Comparison of ENCODE assay signal across 16 cellular contexts in the genomic region with DNA sequence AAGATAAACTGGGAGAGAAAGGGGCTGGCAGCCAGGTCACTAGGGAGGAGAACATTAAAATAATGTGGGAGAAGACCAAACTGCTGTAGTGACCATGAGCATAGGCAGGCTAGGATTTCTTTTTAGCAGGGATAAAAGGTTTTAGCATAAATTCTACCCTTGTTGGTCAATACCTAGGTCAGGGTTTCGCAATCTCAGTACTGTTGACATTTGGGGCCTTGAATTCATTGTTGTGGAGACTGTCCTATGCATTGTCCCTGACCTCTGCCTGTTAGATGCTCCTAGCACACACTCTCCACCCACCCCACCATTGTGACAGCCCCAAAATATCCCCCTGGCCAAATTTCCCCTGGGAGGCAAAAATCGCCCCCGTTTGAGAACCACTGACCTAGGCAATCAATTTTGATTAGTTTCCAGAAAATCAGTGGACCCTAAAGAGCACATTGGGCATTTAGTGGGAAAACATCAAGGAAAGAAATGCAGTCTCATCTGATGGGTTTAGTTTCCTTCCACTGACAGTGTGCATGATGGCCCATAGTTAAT.
DNase-seq lines count a peak whose midpoint lies in the region; ATAC-seq, FAIRE-seq and TF ChIP-seq lines count a peak whose summit lies in the region.
"Had no signal": no experiment of that assay in that cellular context is flagged by ENCODE, and none has a peak within 500 bp of the region (broad histone marks: within the 10 kb centered on the region; RNA-seq: fewer than 3 reads in every experiment).

No MANE protein-coding gene starts in this region.

- H3K18ac ChIP-seq in IMR-90 (ENCODE audit: low read depth, low read length) (no peak overlapping the region), H1 (ENCODE audit: extremely low read depth, low read length) (no peak overlapping the region), neuronal stem cell (ENCODE audit: low read length) (no peak overlapping the region)

- DNase-seq in GM23248: peak; percentile 12
- DNase-seq in IMR-90: no peak
- no peak for DNase-seq in H1 (ENCODE audit: low read depth in 1 of 2, low spot score in 2 of 2)
- DNase-seq in neuronal stem cell (ENCODE audit: low spot score): no peak
- no peak for DNase-seq in activated naive CD4-positive, alpha-beta T cell treated with Interleukin-2 at 50 U/mL for 16 hours
- DNase-seq in NCI-H69 (lab: John Stamatoyannopoulos, UW): no peak
- no peak for DNase-seq in COLO829 (ENCODE audit: low spot score)
- DNase-seq: BE2C; CD4-positive, alpha-beta memory T cell; GF-D8; NCI-H1436 treated with DMSO at 0.1 percent for 48 hours; NCI-H524; OCI-M1; RPMI8226; SJCRH30 had no signal

- intact Hi-C loops in IMR-90 (cut with micrococcal nuclease): no loop called here

- no peak for TF ChIP-seq RAD21 in IMR-90 (IDR thresholded peaks at IDR 0.05; ENCODE audit: low read length)
- no peak for TF ChIP-seq RAD21 in H1 (IDR thresholded peaks at IDR 0.05 in 1 of 2, conservative IDR thresholded peaks at IDR 0.05 in 1 of 2; ENCODE audit: low read depth in 2 of 2, low read length in 2 of 2)

- no peaks in the 10 kb centered on the region for H3K36me3 ChIP-seq in GM23248 (ENCODE audit: low read depth)
- no peaks in the 10 kb centered on the region for H3K36me3 ChIP-seq in IMR-90 (ENCODE audit: control insufficient read depth, insufficient read depth, low read length)
- no peaks in the 10 kb centered on the region for H3K36me3 ChIP-seq in H1 (ENCODE audit: control insufficient read depth in 2 of 4, insufficient read depth in 4 of 4, low read length in 3 of 4)
- no peaks in the 10 kb centered on the region for H3K36me3 ChIP-seq in neuronal stem cell (replicated peaks in 1 of 2; ENCODE audit: control insufficient read depth in 2 of 2, insufficient read depth in 2 of 2, low read length in 2 of 2)
- H3K36me3 ChIP-seq: BE2C, SJCRH30 had no signal

- H3K56ac ChIP-seq in IMR-90 (ENCODE audit: extremely low read depth, insufficient read depth, low read length) (no peak overlapping the region), H1 (replicated peaks; ENCODE audit: insufficient read length, low read depth, low read length) (no peak overlapping the region)

- in situ Hi-C loops in GM23248 (cut with MboI): no loop called here
- in situ Hi-C loops in IMR-90 (cut with MboI; ENCODE audit: low sequenced_read_pairs): no loop called here

- H2BK120ac ChIP-seq in IMR-90 (ENCODE audit: low read depth, low read length) (no peak overlapping the region), H1 (replicated peaks; ENCODE audit: low read depth, low read length) (peak overlapping the region; percentile 63), neuronal stem cell (ENCODE audit: low read depth, low read length) (no peak overlapping the region)

- H4K5ac ChIP-seq in IMR-90 (ENCODE audit: low read depth, low read length): no peak overlapping the region
- no peak overlapping the region for H4K5ac ChIP-seq in H1 (ENCODE audit: insufficient read length, low read depth, low read length)

- H3K79me2 ChIP-seq in GM23248 (ENCODE audit: insufficient read depth) (no peaks in the 10 kb centered on the region), H1 (ENCODE audit: control insufficient read depth in 1 of 2, insufficient read depth in 2 of 2, low read length in 2 of 2) (no peaks in the 10 kb centered on the region)

- H3K27ac ChIP-seq in GM23248: no peak overlapping the region
- no peak overlapping the region for H3K27ac ChIP-seq in IMR-90 (ENCODE audit: insufficient read depth, low read length)
- no peak overlapping the region for H3K27ac ChIP-seq in H1 (ENCODE audit: low read depth, low read length)
- H3K27ac ChIP-seq in neuronal stem cell (replicated peaks; ENCODE audit: low read length): peak overlapping the region; percentile 24
- H3K27ac ChIP-seq: SJCRH30 had no signal

- TF ChIP-seq POLR2A in IMR-90 (IDR thresholded peaks at IDR 0.05; ENCODE audit: low read depth, low read length) (no peak), H1 (IDR thresholded peaks at IDR 0.05; ENCODE audit: control extremely low read depth in 1 of 2, low read depth in 2 of 2, low read length in 2 of 2) (no peak)

- H3K4me1 ChIP-seq in GM23248 (ENCODE audit: insufficient read depth) (peaks cover 19% of the 10 kb centered on the region), IMR-90 (ENCODE audit: control insufficient read depth, insufficient read depth, low read length) (no peaks in the 10 kb centered on the region), H1 (replicated peaks in 1 of 4; ENCODE audit: control insufficient read depth in 3 of 4, insufficient read depth in 4 of 4, low read length in 3 of 4) (peaks cover 4 to 20% (median 11%) of the 10 kb centered on the region in 4 experiments; a peak in 6 of 7 replicates), neuronal stem cell (ENCODE audit: control insufficient read depth in 2 of 2, insufficient read depth in 1 of 2, low read depth in 1 of 2, low read length in 2 of 2) (peaks cover 18 to 43% of the 10 kb centered on the region in 2 donors)
- H3K4me1 ChIP-seq: BE2C had no signal

- no peak overlapping the region for H2BK15ac ChIP-seq in IMR-90 (ENCODE audit: low read depth, low read length)
- H2BK15ac ChIP-seq in H1 (ENCODE audit: low read length): no peak overlapping the region
- H2BK15ac ChIP-seq in neuronal stem cell (ENCODE audit: low read length): no peak overlapping the region

- H2BK12ac ChIP-seq in H1 (ENCODE audit: low read depth, low read length) (no peak overlapping the region), neuronal stem cell (ENCODE audit: low read length) (no peak overlapping the region)

- H4K91ac ChIP-seq in IMR-90 (ENCODE audit: insufficient read depth, low read depth, low read length): no peak overlapping the region
- peak overlapping the region; percentile 86 for H4K91ac ChIP-seq in H1 (replicated peaks; ENCODE audit: insufficient read length, low read length)
- H4K91ac ChIP-seq in neuronal stem cell (ENCODE audit: low read depth, low read length, poor library complexity): no peak overlapping the region

- TF ChIP-seq CTCF in IMR-90 (conservative IDR thresholded peaks at IDR 0.05; ENCODE audit: low read depth, low read length) (no peak), H1 (IDR thresholded peaks at IDR 0.05; ENCODE audit: control extremely low read depth in 1 of 3, insufficient read depth in 1 of 3, low read depth in 1 of 3, low read length in 3 of 3) (no peak)

- no peaks in the 10 kb centered on the region for H3K9me1 ChIP-seq in IMR-90 (ENCODE audit: insufficient read depth, low read length)

- H3K4me3 ChIP-seq in GM23248 (no peak overlapping the region), IMR-90 (ENCODE audit: insufficient read depth, low read depth, low read length) (no peak overlapping the region), H1 (ENCODE audit: extremely low read depth in 1 of 4, insufficient read depth in 2 of 4, low read depth in 3 of 4, low read length in 4 of 4) (no peak overlapping the region), neuronal stem cell (ENCODE audit: low read length in 2 of 2) (no peak overlapping the region)
- H3K4me3 ChIP-seq: SJCRH30 had no signal

- H3K23ac ChIP-seq in IMR-90 (ENCODE audit: low read depth, low read length): no peak overlapping the region
- no peak overlapping the region for H3K23ac ChIP-seq in H1 (ENCODE audit: insufficient read length)
- no peak overlapping the region for H3K23ac ChIP-seq in neuronal stem cell (ENCODE audit: low read depth, low read length, poor library complexity)

- no peak overlapping the region for H2AK5ac ChIP-seq in IMR-90 (ENCODE audit: low read depth, low read length)
- H2AK5ac ChIP-seq in H1 (ENCODE audit: low read depth, low read length): no peak overlapping the region
- no peak overlapping the region for H2AK5ac ChIP-seq in neuronal stem cell (ENCODE audit: low read depth, low read length)

- H3K79me1 ChIP-seq in IMR-90 (ENCODE audit: low read depth in 1 of 2, low read length in 2 of 2) (no peaks in the 10 kb centered on the region), H1 (ENCODE audit: low read depth, low read length) (no peaks in the 10 kb centered on the region), neuronal stem cell (ENCODE audit: low read depth, low read length) (no peaks in the 10 kb centered on the region)

- POLR2A ChIA-PET in IMR-90 (lab: Charles Lee; ENCODE audit: unreplicated experiment): no interaction called here
- POLR2A ChIA-PET in H1 (lab: Charles Lee; ENCODE audit: partially characterized antibody): interaction anchor here (1.6 kb wide), 1 partner anchor 10 kb away, joined by 4 read pairs; no protein-coding TSS in a partner anchor

- no peak overlapping the region for H3K4ac ChIP-seq in IMR-90 (ENCODE audit: low read depth, low read length)
- H3K4ac ChIP-seq in H1 (replicated peaks; ENCODE audit: insufficient read length, low read depth, low read length): no peak overlapping the region
- H3K4ac ChIP-seq in neuronal stem cell (ENCODE audit: low read length): no peak overlapping the region

- TF ChIP-seq EP300 in H1 (IDR thresholded peaks at IDR 0.05; ENCODE audit: borderline replicate concordance in 1 of 2, low read depth in 2 of 2, low read length in 2 of 2): no peak

- dilution Hi-C loops in IMR-90 (cut with HindIII; ENCODE audit: low sequenced_read_pairs, unreplicated experiment): no loop called here

- H3K9ac ChIP-seq in GM23248 (no peak overlapping the region), IMR-90 (ENCODE audit: low read depth, low read length) (no peak overlapping the region), H1 (replicated peaks in 1 of 4; ENCODE audit: extremely low read depth in 1 of 4, low read depth in 3 of 4, low read length in 3 of 4) (no peak overlapping the region), neuronal stem cell (ENCODE audit: low read depth, low read length, poor library complexity) (no peak overlapping the region)

- 89% methylated on average over 3 of the region's 3 CpGs for WGBS in GM23248 (ENCODE audit: low coverage in 1 of 2, low lambda C conversion rate in 2 of 2, missing lambda C conversion rate in 2 of 2), 2 experiments
- WGBS in IMR-90 (ENCODE audit: extremely low coverage in 2 of 2, insufficient read length in 1 of 2), 2 experiments: 60% methylated on average over 1 of the region's 3 CpGs; no CpG with 5 or more reads in 1 of the 2 experiments
- 91% methylated on average over 3 of the region's 3 CpGs; no CpG with 5 or more reads in 1 of the 2 experiments for WGBS in H1 (ENCODE audit: extremely low coverage in 1 of 2, insufficient coverage in 1 of 2, insufficient read length in 1 of 2, insufficient replicate concordance in 2 of 2, low coverage in 1 of 2, low lambda C conversion rate in 2 of 2, missing lambda C conversion rate in 1 of 2), 2 experiments
- no CpG with 5 or more reads among the region's 3 CpGs for WGBS in neuronal stem cell (ENCODE audit: extremely low coverage in 2 of 2, insufficient read length in 2 of 2, insufficient replicate concordance in 1 of 2), 2 donors

- no peak overlapping the region for H3K14ac ChIP-seq in IMR-90 (replicated peaks; ENCODE audit: low read depth, low read length)
- no peak overlapping the region for H3K14ac ChIP-seq in H1 (ENCODE audit: insufficient read length)
- no peak overlapping the region for H3K14ac ChIP-seq in neuronal stem cell (ENCODE audit: low read length)

- H2AFZ ChIP-seq in GM23248: no peak overlapping the region
- no peak overlapping the region for H2AFZ ChIP-seq in IMR-90 (replicated peaks; ENCODE audit: low read length, poor library complexity)
- peak overlapping the region; percentile 55; the same call in 1 of the 2 replicates for H2AFZ ChIP-seq in H1 (ENCODE audit: low read length)
- no peak overlapping the region for H2AFZ ChIP-seq in neuronal stem cell (ENCODE audit: low read length)

- H3K23me2 ChIP-seq in H1 (ENCODE audit: low read depth, low read length): no peaks in the 10 kb centered on the region

- H3F3A ChIP-seq in GM23248 (ENCODE audit: insufficient read depth): peaks cover 14% of the 10 kb centered on the region

- H2BK20ac ChIP-seq in IMR-90 (ENCODE audit: low read depth, low read length): no peak overlapping the region
- H2BK20ac ChIP-seq in H1 (ENCODE audit: low read length): peak overlapping the region; percentile 0; the same call in 1 of the 2 replicates

- H4K8ac ChIP-seq in IMR-90 (ENCODE audit: low read depth in 2 of 2, low read length in 2 of 2) (no peak overlapping the region), H1 (ENCODE audit: extremely low read depth, insufficient read depth, low read length) (no peak overlapping the region), neuronal stem cell (ENCODE audit: low read depth, low read length) (no peak overlapping the region)

- ATAC-seq in IMR-90 (ENCODE audit: low read depth) (no peak), GM21737 (IDR thresholded peaks at IDR 0.05; ENCODE audit: unreplicated experiment) (no peak)

- CTCF ChIA-PET in IMR-90 (lab: Yijun Ruan, JAX): no interaction called here
- CTCF ChIA-PET in H1 (lab: Charles Lee; ENCODE audit: partially characterized antibody): interaction anchor here (0.7 kb wide), 1 partner anchor 83 kb away, joined by 4 read pairs; no protein-coding TSS in a partner anchor

- H4K20me1 ChIP-seq in GM23248 (ENCODE audit: insufficient read depth) (no peaks in the 10 kb centered on the region), IMR-90 (ENCODE audit: insufficient read depth, low read length) (no peaks in the 10 kb centered on the region), H1 (replicated peaks in 1 of 2; ENCODE audit: control insufficient read depth in 1 of 2, insufficient read depth in 2 of 2, low read length in 2 of 2) (no peaks in the 10 kb centered on the region)

- no TSS peak for BruUV-seq in IMR-90 (replicated peaks; lab: Mats Ljungman, UMichigan)

- FAIRE-seq in H1 (lab: Jason Lieb, UNC): no peak

- H2AK9ac ChIP-seq in IMR-90 (replicated peaks; ENCODE audit: low read depth, low read length, poor library complexity): no peak overlapping the region

- no peak overlapping the region for H2BK5ac ChIP-seq in IMR-90 (ENCODE audit: low read depth, low read length, poor library complexity, severe bottlenecking)
- H2BK5ac ChIP-seq in H1 (ENCODE audit: low read depth, low read length): no peak overlapping the region
- H2BK5ac ChIP-seq in neuronal stem cell (ENCODE audit: low read length): no peak overlapping the region

- H3K27me3 ChIP-seq in GM23248 (replicated peaks; ENCODE audit: insufficient read depth) (no peaks in the 10 kb centered on the region), IMR-90 (ENCODE audit: control insufficient read depth, insufficient read depth, low read length) (no peaks in the 10 kb centered on the region), H1 (replicated peaks in 1 of 4; ENCODE audit: control insufficient read depth in 3 of 4, extremely low read depth in 1 of 4, insufficient read depth in 3 of 4, low read length in 3 of 4) (peaks cover 0 to 2% (median 0%) of the 10 kb centered on the region in 4 experiments; a peak in 3 of 7 replicates), neuronal stem cell (ENCODE audit: control insufficient read depth in 3 of 3, insufficient read depth in 3 of 3, low read depth in 1 of 3, low read length in 3 of 3) (no peaks in the 10 kb centered on the region)
- H3K27me3 ChIP-seq: BE2C, SJCRH30 had no signal

- H3K9me2 ChIP-seq in GM23248 (ENCODE audit: insufficient read depth): no peaks in the 10 kb centered on the region

- no peaks in the 10 kb centered on the region for H3K9me3 ChIP-seq in GM23248 (ENCODE audit: low read depth)
- peaks cover 9% of the 10 kb centered on the region for H3K9me3 ChIP-seq in IMR-90 (ENCODE audit: control insufficient read depth, insufficient read depth, low read length)
- H3K9me3 ChIP-seq in H1 (ENCODE audit: insufficient read depth in 2 of 2, low read depth in 1 of 2, low read length in 1 of 2): no peaks in the 10 kb centered on the region
- H3K9me3 ChIP-seq in neuronal stem cell (replicated peaks in 1 of 2; ENCODE audit: control insufficient read depth in 2 of 2, insufficient read depth in 1 of 2, low read depth in 1 of 2, low read length in 2 of 2): no peaks in the 10 kb centered on the region
- H3K9me3 ChIP-seq: BE2C, SJCRH30 had no signal

- no peak overlapping the region for H3K4me2 ChIP-seq in GM23248 (ENCODE audit: unreplicated experiment)
- no peak overlapping the region for H3K4me2 ChIP-seq in IMR-90 (ENCODE audit: low read depth, low read length)
- no peak overlapping the region; a peak in 1 of 4 replicates for H3K4me2 ChIP-seq in H1 (ENCODE audit: insufficient read depth in 1 of 2, low read depth in 2 of 2, low read length in 2 of 2)
- no peak overlapping the region for H3K4me2 ChIP-seq in neuronal stem cell (ENCODE audit: insufficient read depth, low read length, poor library complexity, severe bottlenecking)
